Comparison of ENCODE assay signal across 25 cellular contexts in the genomic region with DNA sequence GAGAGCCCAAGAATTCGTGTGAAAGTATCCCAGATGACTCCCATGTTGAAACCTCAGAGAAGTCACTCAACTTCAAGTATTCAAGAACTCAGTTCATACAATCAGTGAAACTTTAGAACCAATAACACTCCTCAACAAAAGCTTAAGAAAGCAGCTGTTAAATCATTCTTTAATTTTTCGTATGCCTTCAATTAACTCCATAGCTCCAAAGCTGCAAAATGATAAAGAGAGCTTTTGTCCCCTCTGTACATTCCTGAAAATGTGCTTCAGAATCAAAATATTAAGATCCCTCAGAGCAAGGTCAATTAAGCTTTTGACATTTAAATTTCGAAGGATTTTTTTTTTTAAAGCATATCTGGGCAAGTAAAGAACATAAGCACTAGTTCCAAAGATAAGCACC. TPM values are rescaled to one million over a fixed set of nuclear protein-coding genes. Genes with fewer than 3 reads are reported as not detected.
DNase-seq lines count a peak whose midpoint lies in the region; FAIRE-seq and TF ChIP-seq lines count a peak whose summit lies in the region.
"Had no signal": no experiment of that assay in that cellular context is flagged by ENCODE, and none has a peak within 500 bp of the region (broad histone marks: within the 10 kb centered on the region; RNA-seq: fewer than 3 reads in every experiment).

No MANE protein-coding gene starts in this region.

- peaks cover 11% of the 10 kb centered on the region for H3K79me2 ChIP-seq in fibroblast of lung (ENCODE audit: control insufficient read depth, insufficient read depth, low read length)
- peaks cover 30% of the 10 kb centered on the region for H3K79me2 ChIP-seq in smooth muscle cell (ENCODE audit: low read depth)

- H2AFZ ChIP-seq in fibroblast of lung (ENCODE audit: low read length) (no peak overlapping the region), smooth muscle cell (ENCODE audit: low read depth) (no peak overlapping the region)
- H2AFZ ChIP-seq: GM23338 had no signal

- peak overlapping the region; percentile 42 to 49 for H3K27ac ChIP-seq in ascending aorta
- no peak overlapping the region for H3K27ac ChIP-seq in fibroblast of lung (ENCODE audit: insufficient read depth, low read length)
- no peak overlapping the region for H3K27ac ChIP-seq in smooth muscle cell (ENCODE audit: low read depth)
- H3K27ac ChIP-seq: C4-2B, KMS-11, RWPE1 had no signal

- TF ChIP-seq CTCF in D721Med (IDR thresholded peaks at IDR 0.05; ENCODE audit: insufficient read depth, missing control alignments) (no peak), ascending aorta (IDR thresholded peaks at IDR 0.05) (no peak), fibroblast of lung (conservative IDR thresholded peaks at IDR 0.05 in 1 of 2, IDR thresholded peaks at IDR 0.05 in 1 of 2; ENCODE audit: low read depth in 1 of 2, low read length in 2 of 2) (no peak), smooth muscle cell (IDR thresholded peaks at IDR 0.05; ENCODE audit: borderline replicate concordance, insufficient read depth, poor library complexity, severe bottlenecking) (no peak), GM13977 (IDR thresholded peaks at IDR 0.05; ENCODE audit: extremely low read depth, insufficient read depth, missing control alignments) (no peak)

- FAIRE-seq in D721Med (lab: Jason Lieb, UNC): peak; percentile 55
- FAIRE-seq: frontal cortex had no signal

- peaks cover 0 to 19% of the 10 kb centered on the region in 2 donors for H3K4me1 ChIP-seq in ascending aorta
- peaks cover 4% of the 10 kb centered on the region for H3K4me1 ChIP-seq in fibroblast of lung (ENCODE audit: control insufficient read depth, extremely low read depth, insufficient read depth, low read length)
- H3K4me1 ChIP-seq in smooth muscle cell (ENCODE audit: low read depth): no peaks in the 10 kb centered on the region

- H4K20me1 ChIP-seq in fibroblast of lung (ENCODE audit: control insufficient read depth, extremely low read depth, insufficient read depth, low read length): no peaks in the 10 kb centered on the region
- H4K20me1 ChIP-seq in smooth muscle cell (ENCODE audit: low read depth): no peaks in the 10 kb centered on the region

- in situ Hi-C loops in GM13977 (cut with MboI; ENCODE audit: low pct_unique_long_range_greater_than_20kb, low sequenced_read_pairs, unreplicated experiment): no loop called here

- DNase-seq in D721Med (ENCODE audit: insufficient read length, low spot score): no peak
- no peak for DNase-seq in ascending aorta (ENCODE audit: low spot score in 2 of 2)
- no peak for DNase-seq in fibroblast of lung (ENCODE audit: low read depth in 2 of 2)
- no peak for DNase-seq in smooth muscle cell (lab: John Stamatoyannopoulos, UW; ENCODE audit: unreplicated experiment)
- no peak for DNase-seq in NCI-H187 (lab: John Stamatoyannopoulos, UW)
- no peak for DNase-seq in NAMALWA (ENCODE audit: low spot score)
- DNase-seq in RPMI8226: no peak
- no peak for DNase-seq in GM13977 (ENCODE audit: low spot score)
- DNase-seq: activated CD4-positive, alpha-beta T cell treated with anti-CD3 and anti-CD28 coated beads for 36 hours; activated gamma-delta T cell; effector CD8-positive, alpha-beta T cell; hypothalamus; mucosa of descending colon; NCI-H1436; NCI-H2107; NCI-H446 treated with DMSO at 0.1 percent for 48 hours; NCI-H82; small intestine; stimulated activated CD4-positive, alpha-beta T cell treated with anti-CD3 and anti-CD28 coated beads, Interleukin-2, amount 100 ng/mL, for 24 hours; T-helper 17 cell had no signal

- intact Hi-C loops in ascending aorta (cut with DNase I): no loop called here

- no peaks in the 10 kb centered on the region for H3K27me3 ChIP-seq in ascending aorta
- no peaks in the 10 kb centered on the region for H3K27me3 ChIP-seq in fibroblast of lung (ENCODE audit: control insufficient read depth, insufficient read depth, low read length)
- no peaks in the 10 kb centered on the region for H3K27me3 ChIP-seq in smooth muscle cell (ENCODE audit: low read depth)

- no peaks in the 10 kb centered on the region for H3K9me3 ChIP-seq in ascending aorta
- no peaks in the 10 kb centered on the region for H3K9me3 ChIP-seq in fibroblast of lung (ENCODE audit: control insufficient read depth, insufficient read depth, low read depth, low read length)
- H3K9me3 ChIP-seq in smooth muscle cell (replicated peaks; ENCODE audit: low read depth): no peaks in the 10 kb centered on the region
- H3K9me3 ChIP-seq: mucosa of descending colon had no signal

- H3K4me2 ChIP-seq in fibroblast of lung (ENCODE audit: extremely low read depth, insufficient read depth, low read length): peak overlapping the region; percentile 51
- no peak overlapping the region for H3K4me2 ChIP-seq in smooth muscle cell
- H3K4me2 ChIP-seq: GM23338, KMS-11 had no signal

- H3K36me3 ChIP-seq in ascending aorta (no peaks in the 10 kb centered on the region), fibroblast of lung (ENCODE audit: control insufficient read depth, insufficient read depth, low read length) (no peaks in the 10 kb centered on the region), smooth muscle cell (ENCODE audit: low read depth) (no peaks in the 10 kb centered on the region)

- WGBS in smooth muscle cell (ENCODE audit: low lambda C conversion rate): 82% methylated on average over 3 of the region's 3 CpGs

- H3K9ac ChIP-seq in fibroblast of lung (ENCODE audit: insufficient read depth, low read length) (no peak overlapping the region), smooth muscle cell (ENCODE audit: low read depth) (no peak overlapping the region)
- H3K9ac ChIP-seq: KMS-11 had no signal

- peaks cover 3% of the 10 kb centered on the region for H3F3A ChIP-seq in smooth muscle cell (ENCODE audit: low read depth)

- peak overlapping the region; percentile 6 to 32 for H3K4me3 ChIP-seq in ascending aorta
- H3K4me3 ChIP-seq in fibroblast of lung (replicated peaks in 1 of 4; ENCODE audit: control extremely low read depth in 1 of 4, insufficient read depth in 1 of 4, low read depth in 3 of 4, low read length in 4 of 4): no peak overlapping the region
- H3K4me3 ChIP-seq in smooth muscle cell: peak overlapping the region; percentile 17
- H3K4me3 ChIP-seq: GM23338, mucosa of descending colon had no signal

RNA-seq across cellular contexts. Expression of gene COBLL1, which starts 4.7 kb away (rescaled TPM):
- total RNA-seq in ascending aorta: 13.3 TPM
- total RNA-seq in fibroblast of lung: 5.1 and 10.1 TPM in 2 replicates
- 3.7 and 11.9 TPM in 2 replicates for polyA plus RNA-seq in fibroblast of lung
- polyA plus RNA-seq in fibroblast of lung (2012): 3.3 and 12.6 TPM in 2 replicates
- 0.93 and 10.9 TPM in 2 replicates for polyA minus RNA-seq in fibroblast of lung (ENCODE audit: low replicate concordance)
- total RNA-seq in smooth muscle cell: 13.9 and 17.4 TPM in 2 replicates
- polyA plus RNA-seq in smooth muscle cell: 5.2 and 8.3 TPM in 2 replicates
- total RNA-seq: activated CD4-positive, alpha-beta T cell treated with anti-CD3 and anti-CD28 coated beads for 36 hours had no signal

Comparison
In these comparisons a context has a peak if more than half of its experiments do, and no peak if none do; other contexts are left out.
1. H3K27ac ChIP-seq: peak in ascending aorta (2 of 2); none in fibroblast of lung (single experiment) and smooth muscle cell (single experiment).
2. H3K4me3 ChIP-seq: peak in ascending aorta (2 of 2) and smooth muscle cell (single experiment); none in fibroblast of lung (0 of 4).